Comparison of ENCODE assay signal across 26 cellular contexts in genomic region chr4:10371121-10371520, GRCh38.
"Had no signal": no experiment of that assay in that cellular context is flagged by ENCODE, and none has a peak within 500 bp of the region (broad histone marks: within the 10 kb centered on the region; RNA-seq: fewer than 3 reads in every experiment).

No MANE protein-coding gene starts in this region.

- H3K4me1 Mint-ChIP-seq: naive thymus-derived CD8-positive, alpha-beta T cell; nephron progenitor cell; neural progenitor cell; stimulated activated effector memory CD8-positive, alpha-beta T cell treated with anti-CD3 and anti-CD28 coated beads, Interleukin-12 subunit alpha, Interleukin-12 subunit beta, amount 100 ng/mL, for 72 hours had no signal

- H3K9me3 Mint-ChIP-seq: naive thymus-derived CD8-positive, alpha-beta T cell; nephron progenitor cell; neural progenitor cell; stimulated activated effector memory CD8-positive, alpha-beta T cell treated with anti-CD3 and anti-CD28 coated beads, Interleukin-12 subunit alpha, Interleukin-12 subunit beta, amount 100 ng/mL, for 72 hours; stimulated activated naive CD8-positive, alpha-beta T cell treated with anti-CD3 and anti-CD28 coated beads, Interleukin-15, Interleukin-2, amounts not matched to agents 100 ng/mL and 50 ng/mL, for 24 hours; type B pancreatic cell had no signal

- H3K9ac ChIP-seq: neural progenitor cell had no signal

- H3K4me2 ChIP-seq: neural progenitor cell had no signal

- H3K27ac Mint-ChIP-seq: nephron progenitor cell; neural progenitor cell; progenitor cell of endocrine pancreas; stimulated activated effector memory CD8-positive, alpha-beta T cell treated with anti-CD3 and anti-CD28 coated beads, Interleukin-12 subunit alpha, Interleukin-12 subunit beta, amount 100 ng/mL, for 72 hours; stimulated activated naive CD8-positive, alpha-beta T cell treated with anti-CD3 and anti-CD28 coated beads, Interleukin-15, Interleukin-2, amounts not matched to agents 100 ng/mL and 50 ng/mL, for 24 hours; type B pancreatic cell had no signal

- FAIRE-seq: islet of Langerhans, kidney had no signal

- H3K27me3 ChIP-seq: left lung, neural progenitor cell, ovary, right atrium auricular region, right lobe of liver, spleen, suprapubic skin, tibial artery, uterus had no signal

- ATAC-seq: left colon; left lung; lower lobe of right lung; stimulated activated effector memory CD8-positive, alpha-beta T cell treated with anti-CD3 and anti-CD28 coated beads, Interleukin-12 subunit alpha, Interleukin-12 subunit beta, amount 100 ng/mL, for 72 hours had no signal

- H2AFZ ChIP-seq: neural progenitor cell had no signal

- H3K36me3 ChIP-seq: left lung, lower lobe of right lung, neural progenitor cell, neutrophil, ovary, right atrium auricular region, right lobe of liver, spleen, suprapubic skin, thoracic aorta, tibial artery, uterus had no signal

- H3K4me3 ChIP-seq: left lung, lower lobe of right lung, neural progenitor cell, ovary, right atrium auricular region, right lobe of liver, skin epidermis, spleen, suprapubic skin, thoracic aorta, tibial artery, uterus had no signal

- H3K4me3 Mint-ChIP-seq: naive thymus-derived CD8-positive, alpha-beta T cell; nephron progenitor cell; neural progenitor cell; stimulated activated effector memory CD8-positive, alpha-beta T cell treated with anti-CD3 and anti-CD28 coated beads, Interleukin-12 subunit alpha, Interleukin-12 subunit beta, amount 100 ng/mL, for 72 hours; stimulated activated naive CD8-positive, alpha-beta T cell treated with anti-CD3 and anti-CD28 coated beads, Interleukin-15, Interleukin-2, amounts not matched to agents 100 ng/mL and 50 ng/mL, for 24 hours; type B pancreatic cell had no signal

- H3K36me3 Mint-ChIP-seq: naive thymus-derived CD8-positive, alpha-beta T cell; neural progenitor cell; stimulated activated effector memory CD8-positive, alpha-beta T cell treated with anti-CD3 and anti-CD28 coated beads, Interleukin-12 subunit alpha, Interleukin-12 subunit beta, amount 100 ng/mL, for 72 hours; type B pancreatic cell had no signal

- H3K4me1 ChIP-seq: left lung, lower lobe of right lung, neural progenitor cell, right atrium auricular region, right lobe of liver, spleen, tibial artery, uterus had no signal

- H3K9me3 ChIP-seq: left lung, lower lobe of right lung, neutrophil, ovary, right atrium auricular region, right lobe of liver, suprapubic skin, thoracic aorta, tibial artery, uterus had no signal

- H3K27ac ChIP-seq: left lung, lower lobe of right lung, neural progenitor cell, neutrophil, ovary, right atrium auricular region, right lobe of liver, skin epidermis, suprapubic skin, thoracic aorta, tibial artery, uterus had no signal

- H3K27me3 Mint-ChIP-seq: stimulated activated naive CD8-positive, alpha-beta T cell treated with anti-CD3 and anti-CD28 coated beads, Interleukin-15, Interleukin-2, amounts not matched to agents 100 ng/mL and 50 ng/mL, for 24 hours had no signal

- DNase-seq: hippocampal formation; kidney; left colon; left lung; lower lobe of right lung; mesenchymal stem cell; naive thymus-derived CD8-positive, alpha-beta T cell; ovary; stimulated activated CD4-positive, alpha-beta T cell treated with anti-CD3 and anti-CD28 coated beads, Interleukin-4, amount 100 ng/mL, for 24 hours; stimulated activated naive CD4-positive, alpha-beta T cell; tibial artery; uterus had no signal
